Comparison of ENCODE assay signal across 8 cellular contexts in the genomic region with DNA sequence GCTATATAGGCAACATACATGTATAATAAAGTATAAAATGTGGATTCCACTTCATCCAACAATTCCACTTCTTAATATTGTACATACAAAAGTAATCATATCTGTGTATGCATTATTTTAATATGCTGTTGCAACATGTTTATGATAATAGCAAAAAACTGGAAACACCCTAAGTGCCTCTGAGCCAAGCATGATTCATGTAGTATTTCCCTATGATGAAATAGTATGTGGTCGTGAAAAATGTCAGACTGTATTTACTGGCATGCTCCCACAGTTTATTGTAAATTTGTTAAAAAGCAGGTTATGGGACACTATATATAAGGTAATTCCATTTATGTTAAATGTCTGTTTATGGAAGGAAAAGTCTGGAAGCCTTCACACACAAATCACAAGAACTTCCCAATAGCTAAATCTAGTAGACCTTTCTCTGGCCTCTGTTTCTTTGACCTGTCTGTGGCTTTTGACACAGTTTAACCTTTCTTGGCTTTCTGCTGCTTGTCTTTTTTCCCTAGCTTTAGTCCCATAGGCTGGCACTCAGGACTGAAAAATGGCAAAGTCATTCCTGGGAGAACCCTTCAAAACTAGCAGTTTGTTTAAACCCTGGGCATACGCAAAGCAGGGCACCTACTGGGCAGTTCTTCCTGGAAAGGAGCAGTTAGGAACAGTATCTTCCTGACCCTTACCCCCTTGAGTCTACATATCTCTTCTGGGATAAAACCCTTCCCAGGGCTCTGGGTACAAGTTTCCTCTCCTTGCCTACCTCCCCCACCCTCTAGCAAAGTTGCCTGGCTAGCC.
DNase-seq lines count a peak whose midpoint lies in the region; ATAC-seq and TF ChIP-seq lines count a peak whose summit lies in the region.

No MANE protein-coding gene starts in this region.

- H3K4me2 ChIP-seq in mesenchymal stem cell (ENCODE audit: low read length, poor library complexity, severe bottlenecking): no peak overlapping the region

- H3K9ac ChIP-seq in mesenchymal stem cell (ENCODE audit: low read length): peak overlapping the region; percentile 9

- H3K27me3 ChIP-seq in mesenchymal stem cell (ENCODE audit: control insufficient read depth in 1 of 2, insufficient read depth in 1 of 2, low read length in 2 of 2): peaks cover 0 to 9% of the 10 kb centered on the region in 2 experiments

- ATAC-seq in GM18520 (IDR thresholded peaks at IDR 0.05; ENCODE audit: unreplicated experiment): no peak
- ATAC-seq in GM19452 (IDR thresholded peaks at IDR 0.05; ENCODE audit: unreplicated experiment): no peak

- H2BK5ac ChIP-seq in mesenchymal stem cell (ENCODE audit: low read depth, low read length, poor library complexity, severe bottlenecking): no peak overlapping the region

- no peak overlapping the region for H3K18ac ChIP-seq in mesenchymal stem cell (ENCODE audit: low read depth in 1 of 2, low read length in 2 of 2)

- H2BK12ac ChIP-seq in mesenchymal stem cell (ENCODE audit: low read length in 2 of 2): no peak overlapping the region

- H3K4me1 ChIP-seq in mesenchymal stem cell (ENCODE audit: control insufficient read depth, insufficient read depth, low read depth, low read length): peaks cover 7% of the 10 kb centered on the region

- no peak overlapping the region for H2AK5ac ChIP-seq in mesenchymal stem cell (ENCODE audit: low read length, severe bottlenecking)

- no peaks in the 10 kb centered on the region for H3K9me3 ChIP-seq in mesenchymal stem cell (ENCODE audit: control insufficient read depth, low read length)

- peaks cover 0 to 5% of the 10 kb centered on the region in 2 experiments for H3K36me3 ChIP-seq in mesenchymal stem cell (ENCODE audit: control insufficient read depth in 1 of 2, insufficient read depth in 2 of 2, low read depth in 1 of 2, low read length in 2 of 2)

- no peak overlapping the region for H4K91ac ChIP-seq in mesenchymal stem cell (ENCODE audit: low read length)

- DNase-seq in AG10803 (ENCODE audit: low read depth) (peak; percentile 62), MV-4-11 (lab: John Stamatoyannopoulos, UW) (peak; percentile 52), dedifferentiated amniotic fluid mesenchymal stem cell (ENCODE audit: extremely low spot score) (peak; percentile 60), mesenchymal stem cell (peak; percentile 78), mesenteric fat pad (ENCODE audit: low spot score) (no peak), NK-92 (lab: John Stamatoyannopoulos, UW; ENCODE audit: unreplicated experiment) (no peak)

- no peak for TF ChIP-seq CTCF in AG10803 (conservative IDR thresholded peaks at IDR 0.05; ENCODE audit: low read length)

- H4K8ac ChIP-seq in mesenchymal stem cell (ENCODE audit: low read length): no peak overlapping the region

- H2AFZ ChIP-seq in mesenchymal stem cell (ENCODE audit: low read depth, low read length): no peak overlapping the region

- H3K4me3 ChIP-seq in AG10803 (ENCODE audit: low read length): no peak overlapping the region
- H3K4me3 ChIP-seq in mesenchymal stem cell (ENCODE audit: insufficient read depth in 1 of 2, low read depth in 1 of 2, low read length in 2 of 2): no peak overlapping the region

- no peak overlapping the region for H3K27ac ChIP-seq in mesenchymal stem cell (ENCODE audit: low read length, poor library complexity, severe bottlenecking)

- peaks cover 18% of the 10 kb centered on the region for H3K79me1 ChIP-seq in mesenchymal stem cell (replicated peaks; ENCODE audit: low read length, poor library complexity, severe bottlenecking)

- H3K4ac ChIP-seq in mesenchymal stem cell (ENCODE audit: low read depth in 1 of 2, low read length in 2 of 2): no peak overlapping the region

- H2BK120ac ChIP-seq in mesenchymal stem cell (ENCODE audit: low read depth, low read length): no peak overlapping the region

- no peak overlapping the region for H3K14ac ChIP-seq in mesenchymal stem cell (ENCODE audit: low read length in 2 of 2)

- 38% methylated on average over 1 of the region's 2 CpGs for WGBS in mesenchymal stem cell

- H3K23ac ChIP-seq in mesenchymal stem cell (ENCODE audit: low read length in 2 of 2): no peak overlapping the region

- no peak overlapping the region for H2BK15ac ChIP-seq in mesenchymal stem cell (ENCODE audit: low read depth, poor library complexity, severe bottlenecking)

Comparison
In these comparisons a context has a peak if more than half of its experiments do, and no peak if none do; other contexts are left out.
1. DNase-seq: peak in AG10803 (single experiment), MV-4-11 (single experiment), dedifferentiated amniotic fluid mesenchymal stem cell (single experiment) and mesenchymal stem cell (single experiment); none in mesenteric fat pad (single experiment) and NK-92 (single experiment).